Comparison of ENCODE assay signal across 13 cellular contexts in genomic region chr14:103496776-103497175, GRCh38.
"Had no signal": no experiment of that assay in that cellular context is flagged by ENCODE, and none has a peak within 500 bp of the region (broad histone marks: within the 10 kb centered on the region; RNA-seq: fewer than 3 reads in every experiment).

No MANE protein-coding gene starts in this region.

- H3K9me3 Mint-ChIP-seq: activated CD4-positive, alpha-beta T cell treated with anti-CD3 and anti-CD28 coated beads, Interleukin-2, amount 10 ng/mL, durations not matched to agents 7 days and 5 days; activated naive CD8-positive, alpha-beta T cell treated with anti-CD3 and anti-CD28 coated beads, Interleukin-2, amount 10 ng/mL, durations not matched to agents 7 days and 5 days; neural crest cell had no signal

- H3K4me3 ChIP-seq: dorsolateral prefrontal cortex, lower lobe of right lung, ovary, spleen had no signal

- H3K9me3 ChIP-seq: lower lobe of right lung, ovary, spleen had no signal

- DNase-seq: activated CD4-positive, alpha-beta T cell treated with anti-CD3 and anti-CD28 coated beads, Interleukin-2, amount 10 ng/mL, durations not matched to agents 7 days and 5 days; activated naive CD4-positive, alpha-beta T cell; activated naive CD8-positive, alpha-beta T cell treated with anti-CD3 and anti-CD28 coated beads, Interleukin-2, amount 10 ng/mL, durations not matched to agents 7 days and 5 days; activated T-cell treated with anti-CD3 and anti-CD28 coated beads for 4 hours; dorsolateral prefrontal cortex; erythroblast; lower lobe of right lung; midbrain; spleen; SW 1271 had no signal

- ATAC-seq: lower lobe of right lung, sciatic nerve had no signal

- H3K27me3 ChIP-seq: dorsolateral prefrontal cortex, ovary, spleen had no signal

- H3K4me3 Mint-ChIP-seq: activated CD4-positive, alpha-beta T cell treated with anti-CD3 and anti-CD28 coated beads, Interleukin-2, amount 10 ng/mL, durations not matched to agents 7 days and 5 days; activated naive CD8-positive, alpha-beta T cell treated with anti-CD3 and anti-CD28 coated beads, Interleukin-2, amount 10 ng/mL, durations not matched to agents 7 days and 5 days; neural crest cell had no signal

- H3K36me3 ChIP-seq: ovary had no signal

- H3K27me3 Mint-ChIP-seq: activated CD4-positive, alpha-beta T cell treated with anti-CD3 and anti-CD28 coated beads, Interleukin-2, amount 10 ng/mL, durations not matched to agents 7 days and 5 days; activated naive CD8-positive, alpha-beta T cell treated with anti-CD3 and anti-CD28 coated beads, Interleukin-2, amount 10 ng/mL, durations not matched to agents 7 days and 5 days had no signal

- H3K27ac ChIP-seq: lower lobe of right lung, ovary had no signal

- H3K27ac Mint-ChIP-seq: activated CD4-positive, alpha-beta T cell treated with anti-CD3 and anti-CD28 coated beads, Interleukin-2, amount 10 ng/mL, durations not matched to agents 7 days and 5 days; activated naive CD8-positive, alpha-beta T cell treated with anti-CD3 and anti-CD28 coated beads, Interleukin-2, amount 10 ng/mL, durations not matched to agents 7 days and 5 days had no signal
